ENCODE assay signal across 19 cellular contexts in genomic region chr11:75800728-75801361, GRCh38. TPM values are rescaled to one million over a fixed set of nuclear protein-coding genes. Genes with fewer than 3 reads are reported as not detected.
A peak's percentile ranks its signal among the peaks of the same experiment; 100 is the strongest.
DNase-seq lines count a peak whose midpoint lies in the region; ATAC-seq and TF ChIP-seq lines count a peak whose summit lies in the region.
"Had no signal": no experiment of that assay in that cellular context is flagged by ENCODE, and none has a peak within 500 bp of the region (broad histone marks: within the 10 kb centered on the region; RNA-seq: fewer than 3 reads in every experiment).

No MANE protein-coding gene starts in this region.

- H3K36me3 ChIP-seq in Caco-2 (ENCODE audit: control insufficient read depth, insufficient read depth, low read length) = peaks cover 14% of the 10 kb centered on the region

- peaks cover 16% of the 10 kb centered on the region for H3K36me3 Mint-ChIP-seq in Caco-2 (ENCODE audit: insufficient read depth, unreplicated experiment)
- H3K36me3 Mint-ChIP-seq in activated T-cell treated with anti-CD3 and anti-CD28 coated beads, Interleukin-2, amount 50 U/mL, for 72 hours (ENCODE audit: insufficient read depth in 2 of 2) = no peaks in the 10 kb centered on the region

- no peaks in the 10 kb centered on the region for H3K9me3 ChIP-seq in Caco-2

- intact Hi-C loops in Caco-2 (cut with micrococcal nuclease; ENCODE audit: unreplicated experiment) = no loop called here

- no peak for DNase-seq in AG09309 (ENCODE audit: low read depth)
- no peak for DNase-seq in Caco-2
- DNase-seq in RPMI7951 (ENCODE audit: low read depth) = peak; percentile 51
- peak; percentile 54 for DNase-seq in islet precursor cell
- DNase-seq in activated T-cell treated with anti-CD3 and anti-CD28 coated beads, Interleukin-2, amount 50 U/mL, for 72 hours = no peak
- no peak for DNase-seq in NCI-H1092 (lab: John Stamatoyannopoulos, UW)
- DNase-seq: activated CD4-positive, alpha-beta T cell treated with anti-CD3 and anti-CD28 coated beads for 36 hours; activated naive CD4-positive, alpha-beta T cell treated with anti-CD3 and anti-CD28 coated beads, Interleukin-2, amount 50 U/mL, for 16 hours; COR-L47; EL; H9; naive B cell; NCI-H187; NCI-H82; stimulated activated CD4-positive, alpha-beta T cell treated with anti-CD3 and anti-CD28 coated beads, Interleukin-1b, Interleukin-23, amount 100 ng/mL, for 48 hours; stimulated activated naive CD4-positive, alpha-beta T cell treated with Interleukin-2 at 50 U/mL for 16 hours; trophoblast cell had no signal

- BruUV-seq in Caco-2 (replicated peaks; lab: Mats Ljungman, UMichigan) = TSS peak; percentile 54

- H3K4me1 Mint-ChIP-seq in Caco-2 (ENCODE audit: low read depth, unreplicated experiment) = peaks cover 7% of the 10 kb centered on the region
- peaks cover 7% of the 10 kb centered on the region for H3K4me1 Mint-ChIP-seq in activated T-cell treated with anti-CD3 and anti-CD28 coated beads, Interleukin-2, amount 50 U/mL, for 72 hours (ENCODE audit: low read depth)

- peak; percentile 3 for TF ChIP-seq CTCF in AG09309 (IDR thresholded peaks at IDR 0.05; ENCODE audit: control insufficient read depth, insufficient read depth, low read depth, low read length, missing control alignments)
- TF ChIP-seq CTCF in Caco-2 (IDR thresholded peaks at IDR 0.05; ENCODE audit: insufficient read depth in 1 of 2, low read depth in 1 of 2, low read length in 1 of 2, severe bottlenecking in 1 of 2, unreplicated experiment in 1 of 2) = no peak

- no peaks in the 10 kb centered on the region for H3K27me3 ChIP-seq in Caco-2 (replicated peaks; ENCODE audit: control insufficient read depth, insufficient read depth, low read length)

- H3K27me3 Mint-ChIP-seq in Caco-2 (ENCODE audit: insufficient read depth, unreplicated experiment) = no peaks in the 10 kb centered on the region
- H3K27me3 Mint-ChIP-seq in activated T-cell treated with anti-CD3 and anti-CD28 coated beads, Interleukin-2, amount 50 U/mL, for 72 hours (ENCODE audit: low read depth) = no peaks in the 10 kb centered on the region
- H3K27me3 Mint-ChIP-seq: activated CD4-positive, alpha-beta T cell treated with anti-CD3 and anti-CD28 coated beads for 36 hours; naive B cell had no signal

- no peak overlapping the region for H3K27ac Mint-ChIP-seq in Caco-2 (ENCODE audit: unreplicated experiment)
- H3K27ac Mint-ChIP-seq in activated T-cell treated with anti-CD3 and anti-CD28 coated beads, Interleukin-2, amount 50 U/mL, for 72 hours = no peak overlapping the region
- H3K27ac Mint-ChIP-seq: activated CD4-positive, alpha-beta T cell treated with anti-CD3 and anti-CD28 coated beads for 36 hours; H9 had no signal

- POLR2A ChIA-PET in Caco-2 (lab: Charles Lee) = no interaction called here

- H3K4me3 Mint-ChIP-seq in Caco-2 (ENCODE audit: unreplicated experiment) = no peak overlapping the region
- H3K4me3 Mint-ChIP-seq in activated T-cell treated with anti-CD3 and anti-CD28 coated beads, Interleukin-2, amount 50 U/mL, for 72 hours = no peak overlapping the region
- H3K4me3 Mint-ChIP-seq: activated CD4-positive, alpha-beta T cell treated with anti-CD3 and anti-CD28 coated beads for 36 hours; H9; naive B cell had no signal

- no peak for ATAC-seq in HG02763 (IDR thresholded peaks at IDR 0.05; ENCODE audit: unreplicated experiment)
- no peak for ATAC-seq in GM21515 (IDR thresholded peaks at IDR 0.05; ENCODE audit: unreplicated experiment)
- no peak for ATAC-seq in activated T-cell treated with anti-CD3 and anti-CD28 coated beads, Interleukin-2, amount 50 U/mL, for 72 hours (replicated peaks in 1 of 2)

- CTCF ChIA-PET in Caco-2 (lab: Charles Lee) = interaction anchor here (0.8 to 3.4 kb wide), 2 partner anchors 14 to 165 kb away, joined by 3 to 18 read pairs; no protein-coding TSS in a partner anchor

- peaks cover 12% of the 10 kb centered on the region for H3K4me1 ChIP-seq in Caco-2

- no peaks in the 10 kb centered on the region for H3K9me3 Mint-ChIP-seq in Caco-2 (ENCODE audit: unreplicated experiment)
- no peaks in the 10 kb centered on the region for H3K9me3 Mint-ChIP-seq in activated T-cell treated with anti-CD3 and anti-CD28 coated beads, Interleukin-2, amount 50 U/mL, for 72 hours
- H3K9me3 Mint-ChIP-seq: H9, naive B cell had no signal

- H3K4me3 ChIP-seq in AG09309 (ENCODE audit: control insufficient read depth, low read depth, low read length) = no peak overlapping the region
- H3K4me3 ChIP-seq in Caco-2 (ENCODE audit: low read depth, low read length) = no peak overlapping the region

RNA-seq across cellular contexts. Expression of gene UVRAG, which starts 14.2 kb away (rescaled TPM):
- total RNA-seq in Caco-2 (2022) = 30.4 and 31.3 TPM in 2 replicates
- total RNA-seq in RPMI7951 (2014; rRNA removed; shearing (Covaris generic)) = 12.3 and 17.7 TPM in 2 replicates
- 10 to 100 TPM; 18.6 to 20.7 TPM for total RNA-seq in activated T-cell treated with anti-CD3 and anti-CD28 coated beads, Interleukin-2, amount 50 U/mL, for 72 hours

RNA-seq across cellular contexts. Expression of gene DGAT2, which starts 32.3 kb away (rescaled TPM):
- 73.6 and 75.8 TPM in 2 replicates for total RNA-seq in Caco-2 (2022)
- 2.4 TPM in 2 replicates for total RNA-seq in RPMI7951 (2014; rRNA removed; shearing (Covaris generic))
- total RNA-seq in activated T-cell treated with anti-CD3 and anti-CD28 coated beads, Interleukin-2, amount 50 U/mL, for 72 hours = 1 to 10 TPM; 2.8 to 3.4 TPM

Comparison
In these comparisons a context has a peak if more than half of its experiments do, and no peak if none do; other contexts are left out.
1. DNase-seq: peak in RPMI7951 (single experiment) and islet precursor cell (single experiment); none in AG09309 (single experiment), Caco-2 (0 of 2), activated T-cell treated with anti-CD3 and anti-CD28 coated beads, Interleukin-2, amount 50 U/mL, for 72 hours (0 of 2) and NCI-H1092 (single experiment).
2. RNA of gene DGAT2, which starts 32.3 kb away (total RNA-seq): 73.6 to 75.8 TPM in Caco-2; 2.8 to 3.4 TPM in activated T-cell treated with anti-CD3 and anti-CD28 coated beads, Interleukin-2, amount 50 U/mL, for 72 hours and 2.4 TPM in RPMI7951; every median in the first group is over 10 times any median in the second.